11 cellular contexts compared by ENCODE assay signal in genomic region chr7:2807846-2808772, GRCh38. TPM values are rescaled to one million over a fixed set of nuclear protein-coding genes. Genes with fewer than 3 reads are reported as not detected.
DNase-seq lines count a peak whose midpoint lies in the region; ATAC-seq, FAIRE-seq and TF ChIP-seq lines count a peak whose summit lies in the region.
"Had no signal": no experiment of that assay in that cellular context is flagged by ENCODE, and none has a peak within 500 bp of the region (broad histone marks: within the 10 kb centered on the region; RNA-seq: fewer than 3 reads in every experiment).

No MANE protein-coding gene starts in this region.

- WGBS in testis, 2 donors = 68 to 80% methylated on average over 16 to 21 of the region's 21 CpGs

- dilution Hi-C loops in keratinocyte (cut with MboI; ENCODE audit: extremely low pct_ligation_motif_present, low sequenced_read_pairs) = no loop called here

- peak; percentile 79 for ATAC-seq in GM19397 (IDR thresholded peaks at IDR 0.05; ENCODE audit: unreplicated experiment)

- H2AFZ ChIP-seq in OCI-LY3 (ENCODE audit: low read depth, low read length) (no peak overlapping the region), keratinocyte (ENCODE audit: control insufficient read depth, low read length) (no peak overlapping the region)

- FAIRE-seq in keratinocyte (lab: Jason Lieb, UNC) (no peak), HTR-8/SVneo (lab: Jason Lieb, UNC) (no peak)

- H3K36me3 ChIP-seq in BLaER1 treated with 17β-estradiol and CSF1 and Interleukin-3, amounts not matched to agents 10 nM and 100 nM = peaks cover 0 to 36% (median 15%) of the 10 kb centered on the region in 11 experiments; a peak in 12 of 22 replicates
- H3K36me3 ChIP-seq in OCI-LY3 (replicated peaks; ENCODE audit: low read depth, low read length) = no peaks in the 10 kb centered on the region
- no peaks in the 10 kb centered on the region for H3K36me3 ChIP-seq in keratinocyte (ENCODE audit: control insufficient read depth in 2 of 2, extremely low read depth in 1 of 2, insufficient read depth in 2 of 2, low read length in 2 of 2)
- no peaks in the 10 kb centered on the region for H3K36me3 ChIP-seq in testis (ENCODE audit: low read depth, missing control alignments)

- peaks cover 0 to 37% (median 9%) of the 10 kb centered on the region in 11 experiments; a peak in 15 of 22 replicates for H4K20me1 ChIP-seq in BLaER1 treated with 17β-estradiol and CSF1 and Interleukin-3, amounts not matched to agents 10 nM and 100 nM
- H4K20me1 ChIP-seq in OCI-LY3 (ENCODE audit: insufficient read depth, low read length) (0 out of 2 replicates have a peak, but pooled peaks cover 3% of the 10 kb centered on the region), keratinocyte (ENCODE audit: control insufficient read depth, extremely low read depth, insufficient read depth, low read length) (no peaks in the 10 kb centered on the region)

- H3K79me2 ChIP-seq in OCI-LY3 (ENCODE audit: low read length) (peaks cover 8% of the 10 kb centered on the region; the same call in 1 of the 2 replicates), keratinocyte (ENCODE audit: control insufficient read depth, insufficient read depth, low read length) (peaks cover 74% of the 10 kb centered on the region)

- no peak for TF ChIP-seq CTCF in OCI-LY3 (IDR thresholded peaks at IDR 0.05; ENCODE audit: low read depth, low read length)
- TF ChIP-seq CTCF in keratinocyte (optimal IDR thresholded peaks at IDR 0.05 in 1 of 3, IDR thresholded peaks at IDR 0.05 in 1 of 3, conservative IDR thresholded peaks at IDR 0.05 in 1 of 3; ENCODE audit: extremely low read depth in 1 of 3, insufficient read depth in 2 of 3, low read length in 3 of 3) = no peak
- no peak for TF ChIP-seq CTCF in testis (IDR thresholded peaks at IDR 0.05)

- TF ChIP-seq POLR2A in testis (IDR thresholded peaks at IDR 0.05) = no peak

- H3K4me2 ChIP-seq in BLaER1 treated with 17β-estradiol and CSF1 and Interleukin-3, amounts not matched to agents 10 nM and 100 nM = peak overlapping the region; percentile 60 to 95 (median 68)
- peak overlapping the region; percentile 59 for H3K4me2 ChIP-seq in OCI-LY3 (ENCODE audit: low read length)
- peak overlapping the region; percentile 17 for H3K4me2 ChIP-seq in keratinocyte (ENCODE audit: control insufficient read depth, extremely low read depth, insufficient read depth, low read depth, low read length)

- intact Hi-C loops in posterior vena cava (cut with DNase I) = no loop called here
- intact Hi-C loops in testis (cut with DNase I; ENCODE audit: low total_unique reads) = loop anchor here (5.0 kb wide), 1 partner anchor 54 kb away; no protein-coding TSS in a partner anchor

- DNase-seq in keratinocyte (ENCODE audit: low read depth, low spot score) = no peak
- DNase-seq in SKM-1 treated with dmso at 0.1 percent for 144 hours (lab: John Stamatoyannopoulos, UW; ENCODE audit: unreplicated experiment) = no peak
- no peak for DNase-seq in posterior vena cava (ENCODE audit: low spot score)
- DNase-seq in testis = no peak
- DNase-seq in HTR-8/SVneo (ENCODE audit: insufficient read length, low spot score) = no peak
- DNase-seq: activated CD4-positive, alpha-beta T cell treated with anti-CD3 and anti-CD28 coated beads, Interleukin-2, amount 50 U/mL, for 48 hours; Caco-2; stimulated activated CD4-positive, alpha-beta T cell treated with anti-CD3 and anti-CD28 coated beads, Interleukin-2, amount 100 ng/mL, for 48 hours had no signal

- H3K9ac ChIP-seq in BLaER1 treated with 17β-estradiol and CSF1 and Interleukin-3, amounts not matched to agents 10 nM and 100 nM = peak overlapping the region in 2 of 11 experiments; percentile 4 to 47; a peak in 3 of 22 replicates
- no peak overlapping the region for H3K9ac ChIP-seq in OCI-LY3 (ENCODE audit: low read length)
- no peak overlapping the region for H3K9ac ChIP-seq in keratinocyte (ENCODE audit: control insufficient read depth, extremely low read depth, insufficient read depth, low read length)

- peaks cover 0 to 9% (median 0%) of the 10 kb centered on the region in 11 experiments; a peak in 4 of 22 replicates for H3K9me3 ChIP-seq in BLaER1 treated with 17β-estradiol and CSF1 and Interleukin-3, amounts not matched to agents 10 nM and 100 nM (replicated peaks in 1 of 11)
- H3K9me3 ChIP-seq in OCI-LY3 (ENCODE audit: insufficient read depth, low read length) (no peaks in the 10 kb centered on the region), keratinocyte (ENCODE audit: control insufficient read depth, low read depth, low read length) (no peaks in the 10 kb centered on the region), testis (no peaks in the 10 kb centered on the region)
- H3K9me3 ChIP-seq: Caco-2 had no signal

- H3K4me1 ChIP-seq in BLaER1 treated with 17β-estradiol and CSF1 and Interleukin-3, amounts not matched to agents 10 nM and 100 nM = peaks cover 52 to 86% (median 64%) of the 10 kb centered on the region in 10 experiments
- H3K4me1 ChIP-seq in OCI-LY3 (ENCODE audit: low read length) (peaks cover 24% of the 10 kb centered on the region), keratinocyte (ENCODE audit: control insufficient read depth, extremely low read depth, insufficient read depth, low read length) (peaks cover 14% of the 10 kb centered on the region), testis (peaks cover 43% of the 10 kb centered on the region)

- no peaks in the 10 kb centered on the region for H3K27me3 ChIP-seq in BLaER1 treated with 17β-estradiol and CSF1 and Interleukin-3, amounts not matched to agents 10 nM and 100 nM
- H3K27me3 ChIP-seq in OCI-LY3 (ENCODE audit: low read depth, low read length) (no peaks in the 10 kb centered on the region), keratinocyte (ENCODE audit: control insufficient read depth, extremely low read depth, insufficient read depth, low read length) (no peaks in the 10 kb centered on the region), testis (no peaks in the 10 kb centered on the region)

- peak overlapping the region in 6 of 11 experiments; percentile 43 to 91 (median 58); a peak in 8 of 22 replicates for H3K27ac ChIP-seq in BLaER1 treated with 17β-estradiol and CSF1 and Interleukin-3, amounts not matched to agents 10 nM and 100 nM
- H3K27ac ChIP-seq in OCI-LY3 (ENCODE audit: low read length) = no peak overlapping the region
- no peak overlapping the region for H3K27ac ChIP-seq in keratinocyte (ENCODE audit: control insufficient read depth, insufficient read depth, low read length)
- no peak overlapping the region for H3K27ac ChIP-seq in testis

- 0 out of 20 replicates have a peak overlapping the region, but pooled peaks of 1 of the 10 experiments have one; percentile 4 for H3K4me3 ChIP-seq in BLaER1 treated with 17β-estradiol and CSF1 and Interleukin-3, amounts not matched to agents 10 nM and 100 nM
- peak overlapping the region; percentile 35 for H3K4me3 ChIP-seq in OCI-LY3 (ENCODE audit: low read length)
- H3K4me3 ChIP-seq in keratinocyte (ENCODE audit: control insufficient read depth in 2 of 3, extremely low read depth in 1 of 3, insufficient read depth in 2 of 3, low read depth in 1 of 3, low read length in 3 of 3) = no peak overlapping the region
- H3K4me3 ChIP-seq in testis = no peak overlapping the region

- H3K9me1 ChIP-seq in keratinocyte (ENCODE audit: control insufficient read depth, extremely low read depth, insufficient read depth, low read length) = peaks cover 3% of the 10 kb centered on the region

RNA-seq across cellular contexts. Expression of gene GNA12, which starts 36.0 kb away (rescaled TPM):
- polyA plus RNA-seq in keratinocyte = 35.5 to 67.5 TPM (median 42.1 TPM) in 3 replicates
- polyA plus RNA-seq in keratinocyte (2011; ENCODE audit: low read depth) = 3.5 TPM
- 52.4 and 61.2 TPM in 2 replicates for polyA plus RNA-seq in keratinocyte (2011; cell fraction: cytosol; rRNA removed)
- 30.6 and 47.8 TPM in 2 replicates for polyA plus RNA-seq in keratinocyte (2011; cell fraction: nucleus; rRNA removed)
- 12.7 and 39.9 TPM in 2 replicates for polyA plus RNA-seq in keratinocyte (2012; ENCODE audit: low replicate concordance)
- 55.6 to 84.6 TPM (median 76.0 TPM) in 3 replicates for polyA minus RNA-seq in keratinocyte
- 50.1 TPM for polyA minus RNA-seq in keratinocyte (2011; cell fraction: cytosol; rRNA and poly(A)+ RNA removed)
- polyA minus RNA-seq in keratinocyte (2011; cell fraction: nucleus; rRNA and poly(A)+ RNA removed) = 29.0 and 40.4 TPM in 2 replicates
- 10 to 100 TPM; 59.8 to 65.8 TPM for total RNA-seq in posterior vena cava
- 10 to 100 TPM; 50.0 to 69.6 TPM for total RNA-seq in testis
- polyA plus RNA-seq in testis (ENCODE audit: insufficient read depth, low read depth, low replicate concordance) = 53.2 TPM

Comparison
In these comparisons a context has a peak if more than half of its experiments do, and no peak if none do; other contexts are left out.
1. H3K27ac ChIP-seq: peak in BLaER1 treated with 17β-estradiol and CSF1 and Interleukin-3, amounts not matched to agents 10 nM and 100 nM (6 of 11); none in OCI-LY3 (single experiment), keratinocyte (single experiment) and testis (0 of 2).
2. H3K4me2 ChIP-seq: peak in every context shown above with its lines; median percentile 68 in BLaER1 treated with 17β-estradiol and CSF1 and Interleukin-3, amounts not matched to agents 10 nM and 100 nM; 59 in OCI-LY3; 17 in keratinocyte.